ENCODE assay signal across 20 cellular contexts in genomic region chr17:75440738-75441448, GRCh38. TPM values are rescaled to one million over a fixed set of nuclear protein-coding genes. Genes with fewer than 3 reads are reported as not detected.
A peak's percentile ranks its signal among the peaks of the same experiment; 100 is the strongest.
DNase-seq lines count a peak whose midpoint lies in the region; ATAC-seq and TF ChIP-seq lines count a peak whose summit lies in the region.
"Had no signal": no experiment of that assay in that cellular context is flagged by ENCODE, and none has a peak within 500 bp of the region (broad histone marks: within the 10 kb centered on the region; RNA-seq: fewer than 3 reads in every experiment).

No MANE protein-coding gene starts in this region.

- CTCF ChIA-PET in MCF 10A (lab: Yijun Ruan, JAX) (interaction anchor here (1.0 kb wide), 1 partner anchor 14 kb away, joined by 3 read pairs; no protein-coding TSS in a partner anchor), mammary epithelial cell (lab: Charles Lee; ENCODE audit: low non-redundant PET) (no interaction called here), T-cell (lab: Charles Lee) (no interaction called here)

- H3K4me3 ChIP-seq in mammary epithelial cell (replicated peaks in 1 of 3; ENCODE audit: insufficient read depth in 1 of 3, low read depth in 2 of 3, low read length in 3 of 3) (no peak overlapping the region), fibroblast of the aortic adventitia (ENCODE audit: low read depth, low read length) (no peak overlapping the region), lower lobe of right lung (no peak overlapping the region), tibial artery (no peak overlapping the region)
- H3K4me3 ChIP-seq: breast epithelium, PC-9 had no signal

- no peak overlapping the region for H2AFZ ChIP-seq in mammary epithelial cell (ENCODE audit: low read depth, low read length)
- H2AFZ ChIP-seq: PC-9 had no signal

- no peaks in the 10 kb centered on the region for H4K20me1 ChIP-seq in mammary epithelial cell (ENCODE audit: insufficient read depth, low read length)

- dilution Hi-C loops in mammary epithelial cell (cut with HindIII; ENCODE audit: low sequenced_read_pairs) = no loop called here

- no peaks in the 10 kb centered on the region for H3K36me3 Mint-ChIP-seq in MCF 10A (ENCODE audit: insufficient read depth, unreplicated experiment)
- H3K36me3 Mint-ChIP-seq in T-cell = no peaks in the 10 kb centered on the region
- H3K36me3 Mint-ChIP-seq: activated naive CD4-positive, alpha-beta T cell treated with anti-CD3 and anti-CD28 coated beads, Interleukin-2, amount 50 U/mL, for 72 hours had no signal

- peaks cover 10% of the 10 kb centered on the region for H3K4me1 Mint-ChIP-seq in MCF 10A (ENCODE audit: insufficient read depth, unreplicated experiment)
- H3K4me1 Mint-ChIP-seq in T-cell = peaks cover 5 to 12% (median 7%) of the 10 kb centered on the region in 3 donors

- POLR2A ChIA-PET in MCF 10A (lab: Yijun Ruan, JAX) (interaction anchor here (0.6 to 1.0 kb wide), 4 partner anchors 15 to 84 kb away, joined by 3 read pairs; partner anchors contain the start of genes LLGL2 and TMEM94), T-cell (lab: Charles Lee) (no interaction called here)

- H3K4me3 Mint-ChIP-seq in MCF 10A (ENCODE audit: unreplicated experiment) (no peak overlapping the region), T-cell (no peak overlapping the region)
- H3K4me3 Mint-ChIP-seq: activated T-cell treated with anti-CD3 and anti-CD28 coated beads, Interleukin-2, amount 50 U/mL, for 24 hours had no signal

- intact Hi-C loops in MCF 10A (cut with micrococcal nuclease) (no loop called here), mammary epithelial cell (cut with micrococcal nuclease) (no loop called here), lower lobe of right lung (cut with DNase I) (no loop called here), tibial artery (cut with DNase I; ENCODE audit: low total_unique reads) (no loop called here)

- H3K4me2 ChIP-seq in mammary epithelial cell (ENCODE audit: insufficient read depth, low read depth, low read length) = no peak overlapping the region
- H3K4me2 ChIP-seq: PC-9 had no signal

- H3K27ac ChIP-seq in mammary epithelial cell (ENCODE audit: insufficient read depth, low read depth, low read length) (no peak overlapping the region), lower lobe of right lung (peak overlapping the region; percentile 68), tibial artery (peak overlapping the region; percentile 86 to 87)
- H3K27ac ChIP-seq: 22Rv1, PC-9 had no signal

- TF ChIP-seq CTCF in MCF 10A (IDR thresholded peaks at IDR 0.05; ENCODE audit: unreplicated experiment) (no peak), mammary epithelial cell (conservative IDR thresholded peaks at IDR 0.05 in 1 of 2, IDR thresholded peaks at IDR 0.05 in 1 of 2; ENCODE audit: extremely low read depth in 1 of 2, insufficient read depth in 1 of 2, low read depth in 1 of 2, low read length in 2 of 2) (no peak), fibroblast of the aortic adventitia (IDR thresholded peaks at IDR 0.05; ENCODE audit: insufficient read depth, low read length) (no peak), lower lobe of right lung (IDR thresholded peaks at IDR 0.05) (no peak), tibial artery (IDR thresholded peaks at IDR 0.05) (no peak)

- ATAC-seq in lower lobe of right lung (peak in 1 of 2 donors; percentile 35), T-cell (replicated peaks in 1 of 4) (no peak), GM18858 (IDR thresholded peaks at IDR 0.05; ENCODE audit: unreplicated experiment) (no peak)
- ATAC-seq: activated naive CD4-positive, alpha-beta T cell treated with anti-CD3 and anti-CD28 coated beads, Interleukin-2, amount 50 U/mL, for 72 hours; SK-N-SH treated with all-trans-retinoic acid at 6 μM for 48 hours had no signal

- H3K36me3 ChIP-seq in mammary epithelial cell (ENCODE audit: insufficient read depth, low read length) = no peaks in the 10 kb centered on the region
- H3K36me3 ChIP-seq in lower lobe of right lung = no peaks in the 10 kb centered on the region
- no peaks in the 10 kb centered on the region for H3K36me3 ChIP-seq in tibial artery
- H3K36me3 ChIP-seq: breast epithelium had no signal

- no peaks in the 10 kb centered on the region for H3K27me3 ChIP-seq in mammary epithelial cell (ENCODE audit: insufficient read depth, low read length)
- no peaks in the 10 kb centered on the region for H3K27me3 ChIP-seq in lower lobe of right lung (ENCODE audit: low read depth)
- no peaks in the 10 kb centered on the region for H3K27me3 ChIP-seq in tibial artery
- H3K27me3 ChIP-seq: breast epithelium had no signal

- DNase-seq in MCF 10A (ENCODE audit: unreplicated experiment) = no peak
- DNase-seq in mammary epithelial cell = no peak
- DNase-seq in fibroblast of the aortic adventitia (ENCODE audit: low read depth) = peak; percentile 36
- DNase-seq in lower lobe of right lung = no peak
- no peak for DNase-seq in tibial artery
- no peak for DNase-seq in T-cell
- no peak for DNase-seq in HT-29 (ENCODE audit: low spot score)
- DNase-seq: activated T-cell treated with anti-CD3 and anti-CD28 coated beads, Interleukin-2, amount 50 U/mL, for 24 hours; C1 segment of cervical spinal cord; MV-4-11; NCI-H2081; NCI-H526; nucleus accumbens; PC-9; small intestine had no signal

- H3K9me3 Mint-ChIP-seq in MCF 10A (ENCODE audit: unreplicated experiment) (no peaks in the 10 kb centered on the region), T-cell (no peaks in the 10 kb centered on the region)
- H3K9me3 Mint-ChIP-seq: activated naive CD4-positive, alpha-beta T cell treated with anti-CD3 and anti-CD28 coated beads, Interleukin-2, amount 50 U/mL, for 72 hours; activated T-cell treated with anti-CD3 and anti-CD28 coated beads, Interleukin-2, amount 50 U/mL, for 24 hours had no signal

- H3K27ac Mint-ChIP-seq in MCF 10A (ENCODE audit: low read depth, unreplicated experiment) = peak overlapping the region; percentile 59
- no peak overlapping the region for H3K27ac Mint-ChIP-seq in T-cell
- H3K27ac Mint-ChIP-seq: activated naive CD4-positive, alpha-beta T cell treated with anti-CD3 and anti-CD28 coated beads, Interleukin-2, amount 50 U/mL, for 72 hours; activated T-cell treated with anti-CD3 and anti-CD28 coated beads, Interleukin-2, amount 50 U/mL, for 24 hours had no signal

- BruUV-seq in MCF 10A (replicated peaks; lab: Mats Ljungman, UMichigan) (no TSS peak), mammary epithelial cell (replicated peaks; lab: Mats Ljungman, UMichigan) (no TSS peak)

- WGBS in mammary epithelial cell (ENCODE audit: low coverage, missing lambda C conversion rate) = 92% methylated on average over 10 of the region's 10 CpGs

- H3K9me3 ChIP-seq in mammary epithelial cell (replicated peaks; ENCODE audit: insufficient read depth, low read length) = no peaks in the 10 kb centered on the region
- H3K9me3 ChIP-seq in lower lobe of right lung = no peaks in the 10 kb centered on the region
- H3K9me3 ChIP-seq in tibial artery = no peaks in the 10 kb centered on the region
- H3K9me3 ChIP-seq: breast epithelium had no signal

- no peaks in the 10 kb centered on the region for H3K79me2 ChIP-seq in mammary epithelial cell (ENCODE audit: insufficient read depth, low read length)

- H3K27me3 Mint-ChIP-seq in MCF 10A (ENCODE audit: insufficient read depth, unreplicated experiment) (no peaks in the 10 kb centered on the region), T-cell (no peaks in the 10 kb centered on the region)
- H3K27me3 Mint-ChIP-seq: activated T-cell treated with anti-CD3 and anti-CD28 coated beads, Interleukin-2, amount 50 U/mL, for 24 hours had no signal

- H3K9ac ChIP-seq in mammary epithelial cell (ENCODE audit: insufficient read depth, low read length) = no peak overlapping the region

- in situ Hi-C loops in mammary epithelial cell (cut with MboI; ENCODE audit: low sequenced_read_pairs in 2 of 2) = no loop called here

- H3K4me1 ChIP-seq in mammary epithelial cell (ENCODE audit: insufficient read depth, low read length) (peaks cover 2% of the 10 kb centered on the region), lower lobe of right lung (peaks cover 18% of the 10 kb centered on the region), tibial artery (peaks cover 0 to 49% (median 18%) of the 10 kb centered on the region in 4 donors)
- H3K4me1 ChIP-seq: breast epithelium had no signal

RNA-seq across cellular contexts. Expression of gene TMEM94, which starts 15.5 kb away (rescaled TPM):
- total RNA-seq in MCF 10A (2022) = 42.8 and 46.5 TPM in 2 replicates
- 10 to 100 TPM; 23.0 to 42.3 TPM for total RNA-seq in mammary epithelial cell
- polyA plus RNA-seq in mammary epithelial cell = 30.7 TPM
- 161 TPM for polyA minus RNA-seq in mammary epithelial cell
- total RNA-seq in fibroblast of the aortic adventitia (ENCODE audit: low replicate concordance) = 29.7 and 80.4 TPM in 2 replicates
- 89.5 TPM for total RNA-seq in lower lobe of right lung
- 100 to 1,000 TPM in 3 of 5 donors, 10 to 100 TPM in 2; 78.5 to 125 (median 105) TPM for total RNA-seq in T-cell
- 34.9 and 50.5 TPM in 2 replicates for total RNA-seq in HT-29 (2014; rRNA removed; shearing (Covaris generic))

RNA-seq across cellular contexts. Expression of gene GRB2, which starts 35.4 kb away (rescaled TPM):
- total RNA-seq in MCF 10A (2022) (67.1 and 74.6 TPM in 2 replicates), mammary epithelial cell (10 to 100 TPM; 61.5 to 78.6 TPM), fibroblast of the aortic adventitia (ENCODE audit: low replicate concordance) (54.3 and 57.6 TPM in 2 replicates), lower lobe of right lung (181 TPM), T-cell (100 to 1,000 TPM; 103 to 133 (median 130) TPM)
- polyA plus RNA-seq in mammary epithelial cell = 49.9 TPM
- polyA minus RNA-seq in mammary epithelial cell = 124 TPM
- total RNA-seq in HT-29 (2014; rRNA removed; shearing (Covaris generic)) = 135 and 169 TPM in 2 replicates
